Comparison of ENCODE assay signal across 7 cellular contexts in the genomic region with DNA sequence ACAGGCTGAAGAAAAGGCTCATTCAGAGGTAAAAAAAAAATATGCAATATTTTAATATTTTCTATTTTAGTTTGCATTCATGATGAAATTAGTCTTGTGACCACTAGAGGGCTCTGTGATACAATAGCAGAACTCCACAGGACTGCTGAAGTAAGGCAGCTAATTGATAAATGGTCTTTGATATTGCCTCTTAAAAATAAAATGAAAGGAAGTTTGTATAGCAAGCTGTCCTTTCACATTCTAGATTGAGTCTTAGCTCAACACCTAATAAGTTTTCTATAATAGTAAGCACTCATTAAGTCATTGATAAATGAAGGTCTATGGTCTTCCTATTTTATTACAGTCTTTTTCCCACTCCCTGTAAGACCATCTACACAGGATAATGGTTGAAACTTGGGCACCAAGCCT.
A peak's percentile ranks its signal among the peaks of the same experiment; 100 is the strongest.
DNase-seq lines count a peak whose midpoint lies in the region; ATAC-seq and TF ChIP-seq lines count a peak whose summit lies in the region.

No MANE protein-coding gene starts in this region.

- H3K4me3 ChIP-seq in right lobe of liver, result no peak overlapping the region

- H3K27ac Mint-ChIP-seq in T-helper 17 cell, result no peak overlapping the region

- H3K9me3 ChIP-seq in right lobe of liver (no peaks in the 10 kb centered on the region), T-helper 17 cell (ENCODE audit: control insufficient read depth, low read length, poor library complexity, severe bottlenecking) (no peaks in the 10 kb centered on the region)

- no peak overlapping the region for H3K27ac ChIP-seq in right lobe of liver

- no peaks in the 10 kb centered on the region for H3K36me3 ChIP-seq in right lobe of liver

- DNase-seq in GM10266 (ENCODE audit: extremely low spot score) (peak; percentile 7), NCI-H2029 (lab: John Stamatoyannopoulos, UW) (peak; percentile 41), astrocyte of the hippocampus (ENCODE audit: low read depth, low spot score) (peak; percentile 47), right lobe of liver (no peak), cerebellar nuclear complex (lab: John Stamatoyannopoulos, UW) (no peak), T-helper 17 cell (no peak)

- no peak overlapping the region for H3K4me3 Mint-ChIP-seq in T-helper 17 cell

- no peaks in the 10 kb centered on the region for H3K4me1 Mint-ChIP-seq in T-helper 17 cell

- H3K27me3 ChIP-seq in right lobe of liver, result no peaks in the 10 kb centered on the region

- intact Hi-C loops in right lobe of liver (cut with DNase I), result no loop called here

- ATAC-seq in HG02571 (IDR thresholded peaks at IDR 0.05; ENCODE audit: unreplicated experiment) (peak; percentile 66), right lobe of liver (peak in 3 of 4 donors; percentile 50 to 57 (median 57)), T-helper 17 cell (no peak)

- no peaks in the 10 kb centered on the region for H3K36me3 Mint-ChIP-seq in T-helper 17 cell (ENCODE audit: low read depth)

- H3K27me3 Mint-ChIP-seq in T-helper 17 cell, result no peaks in the 10 kb centered on the region

- H3K4me1 ChIP-seq in right lobe of liver, result no peaks in the 10 kb centered on the region

- TF ChIP-seq CTCF in GM10266 (IDR thresholded peaks at IDR 0.05; ENCODE audit: control insufficient read depth, insufficient read depth, low read depth, missing control alignments) (peak; percentile 64), right lobe of liver (IDR thresholded peaks at IDR 0.05) (peak; percentile 55 to 85 (median 76))

- no peak for TF ChIP-seq POLR2A in right lobe of liver (IDR thresholded peaks at IDR 0.05)

Comparison
In these comparisons a context has a peak if more than half of its experiments do, and no peak if none do; other contexts are left out.
1. DNase-seq: peak in GM10266 (single experiment), NCI-H2029 (single experiment) and astrocyte of the hippocampus (single experiment); none in right lobe of liver (0 of 3), cerebellar nuclear complex (0 of 2) and T-helper 17 cell (0 of 3).